ENCODE assay signal across 2 cellular contexts in the genomic region with DNA sequence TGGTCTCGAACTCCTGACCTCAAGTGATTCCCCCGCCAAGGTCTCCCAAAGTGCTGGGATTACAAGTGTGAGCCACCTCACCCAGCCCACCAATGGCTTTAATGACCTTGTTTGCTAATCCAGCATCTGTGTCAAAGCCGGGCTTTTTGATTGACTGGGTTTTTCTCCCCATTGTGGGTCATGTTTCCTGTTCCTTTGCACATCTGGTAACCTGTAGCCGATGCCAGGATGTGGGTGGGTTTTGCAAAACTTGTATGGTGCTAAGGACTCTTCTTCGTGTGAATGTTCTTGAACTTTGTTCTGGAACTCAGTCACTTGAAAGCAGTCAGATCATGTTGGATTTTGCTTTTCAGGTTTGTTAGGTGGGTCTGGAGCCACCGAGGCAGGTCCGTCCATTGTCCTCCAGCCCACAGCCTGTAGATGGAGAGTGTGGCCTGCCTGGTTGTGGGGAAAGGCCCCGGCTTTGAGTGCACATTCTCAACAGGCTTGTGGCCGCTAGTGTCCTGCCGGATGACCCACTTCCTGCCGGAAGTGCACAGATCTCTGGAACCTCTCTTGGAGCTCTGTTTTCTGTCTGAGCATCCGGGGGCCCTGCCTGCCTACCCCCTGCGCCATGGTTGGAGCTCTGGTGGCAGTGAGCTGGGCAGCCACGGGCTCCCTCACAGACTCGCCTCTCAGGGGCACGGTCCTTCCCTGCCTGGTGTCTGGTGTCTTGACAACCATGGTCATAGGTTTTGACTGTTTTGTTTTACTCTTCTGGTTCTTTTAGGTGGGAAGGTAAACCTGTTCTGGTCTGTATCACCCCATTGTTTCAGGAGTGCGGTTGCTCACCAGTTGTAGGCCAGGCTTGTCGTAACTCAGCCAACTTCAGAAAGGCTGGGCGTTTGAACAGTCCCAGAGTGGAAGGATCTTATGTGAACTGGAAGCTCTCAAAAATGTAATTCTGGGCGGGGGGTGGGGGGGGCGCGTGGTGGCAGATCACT.
TF ChIP-seq lines count a peak whose summit lies in the region.

No MANE protein-coding gene starts in this region.

TF ChIP-seq in HepG2, 621 proteins besides CTCF, POLR2A, EP300 and RAD21:
- no peak for TF ChIP-seq MYNN (CRISPR knock-in tag; IDR thresholded peaks at IDR 0.05; ENCODE audit: low read depth)
- no peak for TF ChIP-seq NFIC (IDR thresholded peaks at IDR 0.05; ENCODE audit: low read length)
- TF ChIP-seq ZNF629 (CRISPR knock-in tag; conservative IDR thresholded peaks at IDR 0.05) = no peak
- no peak for TF ChIP-seq YEATS4 (CRISPR knock-in tag; IDR thresholded peaks at IDR 0.05; ENCODE audit: borderline replicate concordance)
- no peak for TF ChIP-seq CEBPB (IDR thresholded peaks at IDR 0.05; ENCODE audit: borderline replicate concordance, low read depth, low read length)
- no peak for TF ChIP-seq NCOA1 (CRISPR knock-in tag; IDR thresholded peaks at IDR 0.05)
- no peak for TF ChIP-seq EEA1 (CRISPR knock-in tag; IDR thresholded peaks at IDR 0.05; ENCODE audit: borderline replicate concordance)
- no peak for TF ChIP-seq NONO (IDR thresholded peaks at IDR 0.05)
- TF ChIP-seq NONO (CRISPR knock-in tag; conservative IDR thresholded peaks at IDR 0.05) = no peak
- TF ChIP-seq CC2D1A (CRISPR knock-in tag; IDR thresholded peaks at IDR 0.05) = no peak
- no peak for TF ChIP-seq PHF8 (CRISPR knock-in tag; IDR thresholded peaks at IDR 0.05)

TF ChIP-seq in endothelial cell of umbilical vein, 7 proteins besides CTCF, POLR2A, EP300 and RAD21:
- no peak for TF ChIP-seq JUN (IDR thresholded peaks at IDR 0.05; ENCODE audit: borderline replicate concordance, insufficient read depth, insufficient read length, low read depth)
- TF ChIP-seq MYC (IDR thresholded peaks at IDR 0.05; ENCODE audit: low read depth, low read length) = no peak
- TF ChIP-seq POLR2AphosphoS5 (IDR thresholded peaks at IDR 0.05; ENCODE audit: insufficient read depth, low read depth, low read length) = no peak
- no peak for TF ChIP-seq EZH2 (IDR thresholded peaks at IDR 0.05; ENCODE audit: borderline replicate concordance, low read depth, low read length, severe bottlenecking)
TF ChIP-seq in endothelial cell of umbilical vein: peak in this region for 0.
